18 cellular contexts compared by ENCODE assay signal in the genomic region with DNA sequence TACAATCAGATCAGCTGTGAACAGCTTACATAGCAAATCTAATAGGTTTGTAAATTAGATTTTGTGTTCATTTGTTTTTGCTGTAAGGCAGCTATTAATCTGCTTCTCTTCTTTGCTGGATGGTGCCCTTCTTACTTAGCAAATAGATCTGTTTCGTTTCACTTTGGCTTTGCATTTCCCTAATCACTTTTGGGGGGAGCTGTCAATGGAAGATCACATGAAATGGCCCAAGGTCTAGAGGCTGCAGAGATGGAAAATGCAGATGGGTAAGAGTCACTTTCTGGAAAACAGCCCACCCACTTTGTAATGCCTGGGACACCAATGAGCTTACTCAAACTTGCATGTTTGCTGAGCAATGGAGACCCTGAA. TPM values are rescaled to one million over a fixed set of nuclear protein-coding genes. Genes with fewer than 3 reads are reported as not detected.
DNase-seq lines count a peak whose midpoint lies in the region; ATAC-seq, FAIRE-seq and TF ChIP-seq lines count a peak whose summit lies in the region.
"Had no signal": no experiment of that assay in that cellular context is flagged by ENCODE, and none has a peak within 500 bp of the region (broad histone marks: within the 10 kb centered on the region; RNA-seq: fewer than 3 reads in every experiment).

No MANE protein-coding gene starts in this region.

- no peak overlapping the region for H2BK15ac ChIP-seq in mesendoderm (replicated peaks; ENCODE audit: low read depth)

- peak; percentile 44 for DNase-seq in AG10803 (ENCODE audit: low read depth)
- peak; percentile 28 for DNase-seq in M059J (ENCODE audit: low read depth)
- DNase-seq in astrocyte (ENCODE audit: low read depth): peak; percentile 31
- peak; percentile 8 for DNase-seq in mesendoderm
- DNase-seq in thyroid gland: no peak
- no peak for DNase-seq in Caco-2
- DNase-seq in pancreas: no peak
- DNase-seq: CD8-positive, alpha-beta memory T cell; KG1; NCI-H1105; NCI-H1694; NCI-H774; SIG-M5 had no signal

- CTCF ChIA-PET in Caco-2 (lab: Charles Lee): no interaction called here

- no peak overlapping the region for H2AFZ ChIP-seq in astrocyte (ENCODE audit: low read depth, low read length)

- peak overlapping the region; percentile 69 for H3K4me2 ChIP-seq in astrocyte (ENCODE audit: low read length)
- no peak overlapping the region for H3K4me2 ChIP-seq in mesendoderm (ENCODE audit: low read length)

- H3K4me3 Mint-ChIP-seq in astrocyte (ENCODE audit: unreplicated experiment): no peak overlapping the region
- no peak overlapping the region for H3K4me3 Mint-ChIP-seq in Caco-2 (ENCODE audit: unreplicated experiment)
- H3K4me3 Mint-ChIP-seq: CD8-positive, alpha-beta memory T cell had no signal

- no CpG with 5 or more reads among the region's 1 CpG for WGBS in mesendoderm (ENCODE audit: extremely low coverage, insufficient coverage, low lambda C conversion rate)
- WGBS in thyroid gland, 2 donors: 88 to 90% methylated on average over 1 of the region's 1 CpG
- WGBS in pancreas, 2 donors: 35 to 52% methylated on average over 1 of the region's 1 CpG

- no peaks in the 10 kb centered on the region for H4K20me1 ChIP-seq in astrocyte (ENCODE audit: insufficient read depth, low read length)
- H4K20me1 ChIP-seq: BLaER1 treated with 17β-estradiol and CSF1 and Interleukin-3, amounts not matched to agents 10 nM and 100 nM had no signal

- no TSS peak for BruUV-seq in Caco-2 (replicated peaks; lab: Mats Ljungman, UMichigan)

- FAIRE-seq in astrocyte (lab: Jason Lieb, UNC): no peak
- no peak for FAIRE-seq in pancreas (lab: Jason Lieb, UNC)
- FAIRE-seq: D721Med, GM12891 had no signal

- H3K4ac ChIP-seq in mesendoderm (ENCODE audit: low read depth, low read length): no peak overlapping the region

- no peak overlapping the region for H3K4me3 ChIP-seq in AG10803 (ENCODE audit: low read length)
- H3K4me3 ChIP-seq in astrocyte (ENCODE audit: insufficient read depth, low read depth, low read length): no peak overlapping the region
- H3K4me3 ChIP-seq in mesendoderm (ENCODE audit: low read length): no peak overlapping the region
- H3K4me3 ChIP-seq in thyroid gland (replicated peaks in 1 of 3): no peak overlapping the region
- H3K4me3 ChIP-seq in Caco-2 (ENCODE audit: low read depth, low read length): no peak overlapping the region
- H3K4me3 ChIP-seq in pancreas: no peak overlapping the region
- H3K4me3 ChIP-seq: BLaER1 treated with 17β-estradiol and CSF1 and Interleukin-3, amounts not matched to agents 10 nM and 100 nM had no signal

- no peaks in the 10 kb centered on the region for H3K79me1 ChIP-seq in mesendoderm (ENCODE audit: low read length)

- H3K9ac ChIP-seq in astrocyte (ENCODE audit: low read length) (peak overlapping the region; percentile 4), mesendoderm (ENCODE audit: low read length) (no peak overlapping the region)
- H3K9ac ChIP-seq: BLaER1 treated with 17β-estradiol and CSF1 and Interleukin-3, amounts not matched to agents 10 nM and 100 nM had no signal

- H3K9me3 ChIP-seq in astrocyte (ENCODE audit: insufficient read depth, low read depth, low read length) (no peaks in the 10 kb centered on the region), thyroid gland (no peaks in the 10 kb centered on the region), Caco-2 (no peaks in the 10 kb centered on the region), pancreas (no peaks in the 10 kb centered on the region)
- H3K9me3 ChIP-seq: BLaER1 treated with 17β-estradiol and CSF1 and Interleukin-3, amounts not matched to agents 10 nM and 100 nM had no signal

- no peaks in the 10 kb centered on the region for H3K79me2 ChIP-seq in astrocyte (ENCODE audit: insufficient read depth, low read length)
- H3K79me2 ChIP-seq in mesendoderm (ENCODE audit: control insufficient read depth, insufficient read depth, low read length): no peaks in the 10 kb centered on the region

- H3K27me3 ChIP-seq in astrocyte (ENCODE audit: insufficient read depth, low read length): no peaks in the 10 kb centered on the region
- no peaks in the 10 kb centered on the region for H3K27me3 ChIP-seq in mesendoderm (ENCODE audit: insufficient read depth, low read length, poor library complexity)
- H3K27me3 ChIP-seq in thyroid gland: no peaks in the 10 kb centered on the region
- H3K27me3 ChIP-seq in Caco-2 (replicated peaks; ENCODE audit: control insufficient read depth, insufficient read depth, low read length): peaks cover 4% of the 10 kb centered on the region
- H3K27me3 ChIP-seq in pancreas: no peaks in the 10 kb centered on the region
- H3K27me3 ChIP-seq: BLaER1 treated with 17β-estradiol and CSF1 and Interleukin-3, amounts not matched to agents 10 nM and 100 nM had no signal

- H2BK5ac ChIP-seq in mesendoderm (ENCODE audit: low read length): no peak overlapping the region

- H3K27ac Mint-ChIP-seq in astrocyte (ENCODE audit: unreplicated experiment) (no peak overlapping the region), Caco-2 (ENCODE audit: unreplicated experiment) (no peak overlapping the region)
- H3K27ac Mint-ChIP-seq: CD8-positive, alpha-beta memory T cell had no signal

- POLR2A ChIA-PET in Caco-2 (lab: Charles Lee): no interaction called here

- no peak overlapping the region for H2AK5ac ChIP-seq in mesendoderm (ENCODE audit: low read length)

- no peak overlapping the region for H2BK120ac ChIP-seq in mesendoderm (ENCODE audit: low read depth, low read length)

- no peak overlapping the region for H4K5ac ChIP-seq in mesendoderm (ENCODE audit: low read length)

- H3K36me3 Mint-ChIP-seq in astrocyte (ENCODE audit: low read depth, unreplicated experiment) (peaks cover under 1% of the 10 kb centered on the region), Caco-2 (ENCODE audit: insufficient read depth, unreplicated experiment) (no peaks in the 10 kb centered on the region)
- H3K36me3 Mint-ChIP-seq: CD8-positive, alpha-beta memory T cell had no signal

- H3K56ac ChIP-seq in mesendoderm (ENCODE audit: low read length): no peak overlapping the region

- no peak overlapping the region for H3K18ac ChIP-seq in mesendoderm (ENCODE audit: low read length)

- H3K36me3 ChIP-seq in astrocyte (ENCODE audit: insufficient read depth, low read length) (no peaks in the 10 kb centered on the region), mesendoderm (ENCODE audit: control insufficient read depth, insufficient read depth, low read length) (peaks cover 1% of the 10 kb centered on the region), thyroid gland (no peaks in the 10 kb centered on the region), Caco-2 (ENCODE audit: control insufficient read depth, insufficient read depth, low read length) (no peaks in the 10 kb centered on the region), pancreas (no peaks in the 10 kb centered on the region)

- H3K9me3 Mint-ChIP-seq in astrocyte (ENCODE audit: unreplicated experiment): no peaks in the 10 kb centered on the region
- no peaks in the 10 kb centered on the region for H3K9me3 Mint-ChIP-seq in Caco-2 (ENCODE audit: unreplicated experiment)
- H3K9me3 Mint-ChIP-seq: CD8-positive, alpha-beta memory T cell had no signal

- H3K4me1 ChIP-seq in astrocyte (ENCODE audit: insufficient read depth, low read length): peaks cover 24% of the 10 kb centered on the region
- peaks cover 6% of the 10 kb centered on the region for H3K4me1 ChIP-seq in mesendoderm (ENCODE audit: control insufficient read depth, low read depth, low read length)
- no peaks in the 10 kb centered on the region for H3K4me1 ChIP-seq in thyroid gland
- H3K4me1 ChIP-seq in Caco-2: peaks cover 3% of the 10 kb centered on the region; the same call in 1 of the 2 replicates
- H3K4me1 ChIP-seq in pancreas: no peaks in the 10 kb centered on the region

- H4K8ac ChIP-seq in mesendoderm (ENCODE audit: low read depth, low read length): no peak overlapping the region

- H3K27me3 Mint-ChIP-seq in astrocyte (ENCODE audit: low read depth, unreplicated experiment): no peaks in the 10 kb centered on the region
- peaks cover 17% of the 10 kb centered on the region for H3K27me3 Mint-ChIP-seq in Caco-2 (ENCODE audit: insufficient read depth, unreplicated experiment)

- no peak for TF ChIP-seq CTCF in AG10803 (conservative IDR thresholded peaks at IDR 0.05; ENCODE audit: low read length)
- TF ChIP-seq CTCF in astrocyte (IDR thresholded peaks at IDR 0.05; ENCODE audit: insufficient read depth, low read depth, low read length): no peak
- no peak for TF ChIP-seq CTCF in thyroid gland (IDR thresholded peaks at IDR 0.05)
- TF ChIP-seq CTCF in Caco-2 (IDR thresholded peaks at IDR 0.05; ENCODE audit: insufficient read depth in 1 of 2, low read depth in 1 of 2, low read length in 1 of 2, severe bottlenecking in 1 of 2, unreplicated experiment in 1 of 2): no peak
- no peak for TF ChIP-seq CTCF in pancreas (IDR thresholded peaks at IDR 0.05)

- intact Hi-C loops in thyroid gland (cut with DNase I): no loop called here
- intact Hi-C loops in Caco-2 (cut with micrococcal nuclease; ENCODE audit: unreplicated experiment): no loop called here
- intact Hi-C loops in pancreas (cut with DNase I): no loop called here

- H3K23ac ChIP-seq in mesendoderm (ENCODE audit: low read length): no peak overlapping the region

- H3K27ac ChIP-seq in astrocyte (ENCODE audit: low read depth, low read length) (peak overlapping the region; percentile 58), mesendoderm (ENCODE audit: low read depth, low read length) (no peak overlapping the region), thyroid gland (no peak overlapping the region), pancreas (no peak overlapping the region)
- H3K27ac ChIP-seq: RWPE1 had no signal

- no peak for TF ChIP-seq POLR2A in thyroid gland (IDR thresholded peaks at IDR 0.05)

- peaks cover 29% of the 10 kb centered on the region for H3K4me1 Mint-ChIP-seq in astrocyte (ENCODE audit: low read depth, unreplicated experiment)
- no peaks in the 10 kb centered on the region for H3K4me1 Mint-ChIP-seq in Caco-2 (ENCODE audit: low read depth, unreplicated experiment)
- H3K4me1 Mint-ChIP-seq: CD8-positive, alpha-beta memory T cell had no signal

- ATAC-seq in pancreas: no peak

RNA-seq across cellular contexts. Expression of a gene that starts 36.4 kb away (rescaled TPM):
- 0.57 and 1.5 TPM in 2 replicates for total RNA-seq in M059J (2014; rRNA removed; shearing (Covaris generic))
- total RNA-seq in astrocyte: 8.6 and 9.0 TPM in 2 replicates
- polyA plus RNA-seq in mesendoderm (2013, experiment 1 of 2): 4.9 TPM
- polyA plus RNA-seq in mesendoderm (2013, experiment 2 of 2): 4.6 TPM
- total RNA-seq in thyroid gland: 1 to 10 TPM in 1 of 4 donors, under 1 TPM in 1, not detected in 2; under 0.01 to 4.3 TPM
- total RNA-seq in Caco-2 (2022): not detected in 2 replicates
- total RNA-seq in pancreas: under 1 TPM in 1 of 6 donors, not detected in 5; 0.19 TPM
- polyA plus RNA-seq in pancreas: under 1 TPM in 1 of 2 donors, not detected in 1; 0.02 TPM
- total RNA-seq: A172; CD8-positive, alpha-beta memory T cell had no signal
- polyA plus RNA-seq: CD8-positive, alpha-beta memory T cell had no signal

Comparison
In these comparisons a context has a peak if more than half of its experiments do, and no peak if none do; other contexts are left out.
1. DNase-seq: peak in AG10803 (single experiment), M059J (single experiment), astrocyte (single experiment) and mesendoderm (single experiment); none in thyroid gland (0 of 2), Caco-2 (0 of 2) and pancreas (0 of 6).